Comparison of ENCODE assay signal across 18 cellular contexts in genomic region chr4:61580721-61581377, GRCh38.
A peak's percentile ranks its signal among the peaks of the same experiment; 100 is the strongest.
DNase-seq lines count a peak whose midpoint lies in the region; ATAC-seq and TF ChIP-seq lines count a peak whose summit lies in the region.
"Had no signal": no experiment of that assay in that cellular context is flagged by ENCODE, and none has a peak within 500 bp of the region (broad histone marks: within the 10 kb centered on the region; RNA-seq: fewer than 3 reads in every experiment).

No MANE protein-coding gene starts in this region.

- no peak overlapping the region for H3K27ac ChIP-seq in thyroid gland
- H3K27ac ChIP-seq: A549, C4-2B had no signal

- no peaks in the 10 kb centered on the region for H3K9me3 ChIP-seq in thyroid gland
- H3K9me3 ChIP-seq: A549 had no signal

- no peaks in the 10 kb centered on the region for H3K4me1 ChIP-seq in thyroid gland
- H3K4me1 ChIP-seq: A549 had no signal

- in situ Hi-C loops in ACHN (cut with HindIII; ENCODE audit: low pct_ligation_motif_present, low pct_unique_long_range_greater_than_20kb, low sequenced_read_pairs) = no loop called here
- in situ Hi-C loops in astrocyte of the spinal cord (cut with HindIII; ENCODE audit: low sequenced_read_pairs) = no loop called here

- WGBS in thyroid gland, 2 donors = 52 to 59% methylated on average over 5 of the region's 5 CpGs

- DNase-seq in ACHN = peak; percentile 6
- peak; percentile 38 for DNase-seq in NCI-H226
- DNase-seq in astrocyte of the spinal cord (ENCODE audit: low read depth, low spot score) = peak; percentile 50
- peak; percentile 14 for DNase-seq in kidney epithelial cell (ENCODE audit: low read depth)
- DNase-seq in NCI-H1694 treated with DMSO at 0.1 percent for 48 hours (lab: John Stamatoyannopoulos, UW) = no peak
- no peak for DNase-seq in thyroid gland
- no peak for DNase-seq in NOMO-1 treated with dmso at 0.1 percent for 144 hours (lab: John Stamatoyannopoulos, UW; ENCODE audit: unreplicated experiment)
- DNase-seq: DMS 273 treated with DMSO at 0.1 percent for 48 hours, H7, NCI-H1436, NCI-H2029 treated with DMSO at 0.1 percent for 48 hours, NCI-H510A, NCI-H774 had no signal

- TF ChIP-seq CTCF in astrocyte of the spinal cord (IDR thresholded peaks at IDR 0.05; ENCODE audit: low read depth, low read length) = no peak
- TF ChIP-seq CTCF in kidney epithelial cell (IDR thresholded peaks at IDR 0.05; ENCODE audit: insufficient read depth, low read length, poor library complexity, severe bottlenecking) = no peak
- TF ChIP-seq CTCF in thyroid gland (IDR thresholded peaks at IDR 0.05) = no peak

- intact Hi-C loops in thyroid gland (cut with DNase I) = no loop called here

- no peaks in the 10 kb centered on the region for H3K36me3 ChIP-seq in kidney epithelial cell (ENCODE audit: control insufficient read depth, insufficient read depth, low read length)
- no peaks in the 10 kb centered on the region for H3K36me3 ChIP-seq in thyroid gland

- no peak for ATAC-seq in activated CD4-positive, CD25-positive, alpha-beta regulatory T cell treated with anti-CD3 and anti-CD28 coated beads, Interleukin-2, amount 50 U/mL, for 24 hours
- ATAC-seq: A549, Panc1, Right ventricle myocardium inferior had no signal

- H3K27me3 ChIP-seq in kidney epithelial cell (ENCODE audit: control insufficient read depth, insufficient read depth, low read length) = no peaks in the 10 kb centered on the region
- H3K27me3 ChIP-seq in thyroid gland = no peaks in the 10 kb centered on the region

- H3K4me3 ChIP-seq in astrocyte of the spinal cord (ENCODE audit: low read depth, low read length) (no peak overlapping the region), kidney epithelial cell (ENCODE audit: low read depth, low read length) (no peak overlapping the region), thyroid gland (replicated peaks in 1 of 3) (no peak overlapping the region)
- H3K4me3 ChIP-seq: A549 had no signal

- TF ChIP-seq POLR2A in thyroid gland (IDR thresholded peaks at IDR 0.05) = no peak

Comparison
In these comparisons a context has a peak if more than half of its experiments do, and no peak if none do; other contexts are left out.
1. DNase-seq: peak in ACHN (single experiment), NCI-H226 (single experiment), astrocyte of the spinal cord (single experiment) and kidney epithelial cell (single experiment); none in NCI-H1694 treated with DMSO at 0.1 percent for 48 hours (single experiment), thyroid gland (0 of 2) and NOMO-1 treated with dmso at 0.1 percent for 144 hours (single experiment).